Comparison of ENCODE assay signal across 8 cellular contexts in the genomic region with DNA sequence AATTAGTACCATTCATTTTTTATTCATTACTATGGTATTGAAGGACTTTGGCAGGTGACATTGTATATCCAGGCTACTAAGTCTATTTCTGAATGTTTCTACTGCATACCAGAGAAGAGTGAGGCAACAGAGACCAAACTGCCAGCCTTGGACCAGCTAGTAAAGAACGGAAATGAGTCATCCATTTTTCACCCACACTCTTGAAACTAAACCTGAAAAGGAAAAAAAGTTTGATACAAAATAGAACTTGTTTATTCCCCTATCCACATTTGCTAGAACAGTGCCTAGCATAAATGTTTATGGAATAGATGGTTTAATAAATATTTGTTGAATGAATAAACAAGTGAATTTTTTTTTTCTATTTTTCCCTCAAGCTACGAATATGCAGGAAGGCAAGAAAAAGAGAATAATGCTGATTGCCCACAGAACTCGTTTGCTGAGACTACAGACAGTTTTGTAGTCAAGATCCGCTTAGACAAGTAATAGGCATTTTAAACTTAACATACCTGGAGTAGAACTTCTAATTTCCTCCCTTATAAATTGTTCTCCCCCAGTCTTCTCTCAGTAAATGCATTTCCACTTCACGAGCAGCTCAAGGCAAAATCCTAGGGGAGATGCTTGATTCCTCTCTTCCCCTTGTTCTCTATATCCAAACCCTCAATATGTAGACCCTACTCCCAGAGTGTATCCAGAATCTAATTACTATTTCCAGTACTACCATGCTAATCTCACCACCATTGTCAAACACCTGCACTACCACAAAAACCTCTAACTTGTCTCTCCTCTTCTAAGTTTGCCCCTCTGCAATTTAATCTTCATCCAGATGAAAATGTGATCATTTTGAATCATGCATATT.
DNase-seq lines count a peak whose midpoint lies in the region; ATAC-seq, FAIRE-seq and TF ChIP-seq lines count a peak whose summit lies in the region.

No MANE protein-coding gene starts in this region.

- WGBS in lung, 2 donors, result 38 to 51% methylated on average over 5 of the region's 5 CpGs
- WGBS in aorta, 2 donors, result 29 to 35% methylated on average over 5 of the region's 5 CpGs

- POLR2A ChIA-PET in AG04449 (lab: Yijun Ruan, JAX), result interaction anchor here (0.5 kb wide), 1 partner anchor 28 kb away, joined by 3 read pairs; no protein-coding TSS in a partner anchor

- no peaks in the 10 kb centered on the region for H3K79me2 ChIP-seq in astrocyte (ENCODE audit: insufficient read depth, low read length)

- H3K4me1 ChIP-seq in RWPE2 (ENCODE audit: insufficient read depth, poor library complexity, severe bottlenecking) (peaks cover 67% of the 10 kb centered on the region), astrocyte (ENCODE audit: insufficient read depth, low read length) (peaks cover 29% of the 10 kb centered on the region), lung (ENCODE audit: control insufficient read depth in 2 of 2, insufficient read depth in 2 of 2, low read length in 2 of 2) (no peaks in the 10 kb centered on the region), aorta (ENCODE audit: control insufficient read depth in 1 of 2, insufficient read depth in 2 of 2, low read length in 2 of 2) (peaks cover 4 to 6% of the 10 kb centered on the region in 2 donors)

- no peaks in the 10 kb centered on the region for H3K36me3 Mint-ChIP-seq in astrocyte (ENCODE audit: low read depth, unreplicated experiment)

- H3K4me2 ChIP-seq in astrocyte (ENCODE audit: low read length), result peak overlapping the region; percentile 77

- intact Hi-C loops in aorta (cut with DNase I), result loop anchor here in 1 of 2 donors (5.0 kb wide), 1 partner anchor 146 kb away; a partner anchor contains a TSS

- H3K4me3 ChIP-seq in AG04449 (ENCODE audit: low read depth, low read length), result no peak overlapping the region
- no peak overlapping the region for H3K4me3 ChIP-seq in RWPE2 (ENCODE audit: severe bottlenecking)
- H3K4me3 ChIP-seq in astrocyte (ENCODE audit: insufficient read depth, low read depth, low read length), result no peak overlapping the region
- no peak overlapping the region for H3K4me3 ChIP-seq in lung
- H3K4me3 ChIP-seq in aorta (ENCODE audit: low read length in 2 of 2), result no peak overlapping the region

- peak; percentile 77 for ATAC-seq in GM18870 (IDR thresholded peaks at IDR 0.05; ENCODE audit: unreplicated experiment)
- ATAC-seq in HG03097 (IDR thresholded peaks at IDR 0.05; ENCODE audit: low FRiP score, unreplicated experiment), result peak; percentile 78
- peak; percentile 72 for ATAC-seq in RWPE2 (ENCODE audit: low read depth)
- ATAC-seq in lung (ENCODE audit: insufficient read depth, low FRiP score), result peak; percentile 72
- ATAC-seq in aorta (ENCODE audit: low FRiP score), result peak; percentile 80

- H3K9me3 ChIP-seq in RWPE2 (ENCODE audit: severe bottlenecking), result no peaks in the 10 kb centered on the region
- H3K9me3 ChIP-seq in astrocyte (ENCODE audit: insufficient read depth, low read depth, low read length), result no peaks in the 10 kb centered on the region
- no peaks in the 10 kb centered on the region for H3K9me3 ChIP-seq in lung (ENCODE audit: control insufficient read depth in 2 of 2, insufficient read depth in 1 of 2, low read length in 1 of 2)
- H3K9me3 ChIP-seq in aorta (ENCODE audit: control insufficient read depth, low read length), result no peaks in the 10 kb centered on the region

- H3K36me3 ChIP-seq in RWPE2 (ENCODE audit: low read depth), result no peaks in the 10 kb centered on the region
- no peaks in the 10 kb centered on the region for H3K36me3 ChIP-seq in astrocyte (ENCODE audit: insufficient read depth, low read length)
- H3K36me3 ChIP-seq in lung (ENCODE audit: control insufficient read depth in 2 of 2, insufficient read depth in 2 of 2, low read length in 2 of 2), result no peaks in the 10 kb centered on the region
- no peaks in the 10 kb centered on the region for H3K36me3 ChIP-seq in aorta (ENCODE audit: control insufficient read depth in 1 of 2, insufficient read depth in 2 of 2, low read length in 1 of 2)

- H4K20me1 ChIP-seq in astrocyte (ENCODE audit: insufficient read depth, low read length), result no peaks in the 10 kb centered on the region

- no peak overlapping the region for H3K4me3 Mint-ChIP-seq in astrocyte (ENCODE audit: unreplicated experiment)

- peak overlapping the region; percentile 91 for H3K27ac Mint-ChIP-seq in astrocyte (ENCODE audit: unreplicated experiment)

- no peaks in the 10 kb centered on the region for H3K27me3 ChIP-seq in RWPE2 (ENCODE audit: insufficient read depth, poor library complexity, severe bottlenecking)
- H3K27me3 ChIP-seq in astrocyte (ENCODE audit: insufficient read depth, low read length), result no peaks in the 10 kb centered on the region
- H3K27me3 ChIP-seq in lung (ENCODE audit: control insufficient read depth, insufficient read depth), result no peaks in the 10 kb centered on the region
- H3K27me3 ChIP-seq in aorta (ENCODE audit: control insufficient read depth in 1 of 2, insufficient read depth in 2 of 2, low read length in 1 of 2), result no peaks in the 10 kb centered on the region

- no peaks in the 10 kb centered on the region for H3K27me3 Mint-ChIP-seq in astrocyte (ENCODE audit: low read depth, unreplicated experiment)

- TF ChIP-seq CTCF in AG04449 (IDR thresholded peaks at IDR 0.05; ENCODE audit: insufficient read depth, low read length, missing control alignments) (no peak), RWPE2 (IDR thresholded peaks at IDR 0.05; ENCODE audit: poor library complexity, severe bottlenecking) (no peak), astrocyte (IDR thresholded peaks at IDR 0.05; ENCODE audit: insufficient read depth, low read depth, low read length) (no peak), lung (IDR thresholded peaks at IDR 0.05; ENCODE audit: control extremely low read depth, extremely low read depth) (no peak), GM20000 (IDR thresholded peaks at IDR 0.05; ENCODE audit: extremely low read depth, missing control alignments) (no peak)

- H3K4me1 Mint-ChIP-seq in astrocyte (ENCODE audit: low read depth, unreplicated experiment), result peaks cover 46% of the 10 kb centered on the region

- H3K27ac ChIP-seq in RWPE2 (ENCODE audit: poor library complexity, severe bottlenecking) (peak overlapping the region; percentile 98), astrocyte (ENCODE audit: low read depth, low read length) (peak overlapping the region; percentile 98), lung (ENCODE audit: low read depth in 1 of 2, low read length in 1 of 2) (no peak overlapping the region), aorta (ENCODE audit: low read depth in 1 of 2, low read length in 2 of 2) (peak overlapping the region; percentile 78 to 96)

- DNase-seq in AG04449 (ENCODE audit: low read depth, low spot score) (peak; percentile 53), RWPE2 (ENCODE audit: low spot score) (peak; percentile 68), astrocyte (ENCODE audit: low read depth) (peak; percentile 92), lung (ENCODE audit: low spot score) (no peak), aorta (no peak), GM20000 (ENCODE audit: low spot score) (no peak)

- no peak overlapping the region for H2AFZ ChIP-seq in astrocyte (ENCODE audit: low read depth, low read length)

- H3K9me3 Mint-ChIP-seq in astrocyte (ENCODE audit: unreplicated experiment), result no peaks in the 10 kb centered on the region

- H3K9ac ChIP-seq in astrocyte (ENCODE audit: low read length), result peak overlapping the region; percentile 72

- FAIRE-seq in astrocyte (lab: Jason Lieb, UNC), result peak; percentile 99

- CTCF ChIA-PET in AG04449 (lab: Yijun Ruan, JAX), result no interaction called here

Comparison
In these comparisons a context has a peak if more than half of its experiments do, and no peak if none do; other contexts are left out.
1. DNase-seq: peak in AG04449 (single experiment), RWPE2 (single experiment) and astrocyte (single experiment); none in lung (single experiment), aorta (0 of 2) and GM20000 (single experiment).
2. H3K27ac ChIP-seq: peak in RWPE2 (single experiment), astrocyte (single experiment) and aorta (2 of 2); none in lung (0 of 2).
3. Peak in every context shown above with its lines, with median percentiles within 50 percentile points of each other: ATAC-seq.